ENCODE assay signal across 22 cellular contexts in the genomic region with DNA sequence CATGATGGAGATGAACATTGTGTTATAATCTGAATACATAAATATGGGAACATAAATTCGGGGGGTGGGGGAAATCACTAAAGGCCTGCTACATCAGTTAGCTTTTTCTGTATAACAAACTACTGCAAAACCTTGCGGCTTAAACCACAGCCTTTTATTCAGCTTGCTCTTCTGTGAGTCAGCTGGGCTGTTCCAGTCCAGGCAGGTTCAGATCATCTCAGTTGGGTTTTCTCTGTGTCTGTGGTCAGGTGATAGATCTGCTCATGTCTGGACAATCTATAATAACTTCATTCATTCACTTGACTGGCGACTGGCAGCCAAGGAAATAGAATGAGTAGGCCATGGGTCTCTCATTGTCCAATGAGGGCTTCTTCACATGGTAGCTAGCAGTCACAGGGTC. TPM values are rescaled to one million over a fixed set of nuclear protein-coding genes. Genes with fewer than 3 reads are reported as not detected.
"Had no signal": no experiment of that assay in that cellular context is flagged by ENCODE, and none has a peak within 500 bp of the region (broad histone marks: within the 10 kb centered on the region; RNA-seq: fewer than 3 reads in every experiment).

No MANE protein-coding gene starts in this region.

- H3K4me1 ChIP-seq: left lung, psoas muscle, right atrium auricular region, thyroid gland, upper lobe of right lung had no signal

- H3K27me3 ChIP-seq: cardiac muscle cell, hepatocyte, left lung, right atrium auricular region, thyroid gland, upper lobe of right lung had no signal

- H3K4me3 ChIP-seq: cardiac muscle cell, hepatocyte, left lung, psoas muscle, right atrium auricular region, thyroid gland, upper lobe of right lung had no signal

- H3K27ac ChIP-seq: cardiac muscle cell, hepatocyte, left lung, psoas muscle, right atrium auricular region, thyroid gland, upper lobe of right lung, VCaP had no signal

- DNase-seq: activated CD4-positive, alpha-beta T cell treated with anti-CD3 and anti-CD28 coated beads, Interleukin-2, amount 10 ng/mL, durations not matched to agents 24 days and 14 days; activated CD8-positive, alpha-beta T cell treated with anti-CD3 and anti-CD28 coated beads, Interleukin-2, amount 10 ng/mL, durations not matched to agents 7 days and 5 days; activated gamma-delta T cell treated with Interleukin-2 at 50 U/mL for 16 hours; activated T-cell treated with anti-CD3 and anti-CD28 coated beads, Interleukin-2, amount 50 U/mL, for 1 hour; aorta; erythroblast; foreskin melanocyte; immature natural killer cell; kidney glomerular epithelial cell; left lung; midbrain; psoas muscle; stimulated activated CD4-positive, alpha-beta T cell treated with anti-CD3 and anti-CD28 coated beads, Interleukin-12 subunit alpha, Interleukin-12 subunit beta, amount 100 ng/mL, for 4 hours; substantia nigra; thyroid gland; upper lobe of right lung had no signal

- ATAC-seq: activated CD4-positive, CD25-positive, alpha-beta regulatory T cell treated with anti-CD3 and anti-CD28 coated beads, Interleukin-2, amount 50 U/mL, for 24 hours; activated CD8-positive, alpha-beta T cell treated with anti-CD3 and anti-CD28 coated beads, Interleukin-2, amount 10 ng/mL, durations not matched to agents 7 days and 5 days; left lung; natural killer cell treated with Interleukin-12 subunit alpha and Interleukin-12 subunit beta and Interleukin-15 and Interleukin-18, amount 100 ng/mL, for 72 hours; psoas muscle; upper lobe of right lung had no signal

RNA-seq across cellular contexts. Expression of a gene that starts 23.5 kb away (rescaled TPM):
- total RNA-seq: activated CD4-positive, alpha-beta T cell treated with anti-CD3 and anti-CD28 coated beads, Interleukin-2, amount 10 ng/mL, durations not matched to agents 24 days and 14 days; activated CD8-positive, alpha-beta T cell treated with anti-CD3 and anti-CD28 coated beads, Interleukin-2, amount 10 ng/mL, durations not matched to agents 7 days and 5 days; cardiac muscle cell had no signal
- polyA plus RNA-seq: cardiac muscle cell had no signal
